In genomic region chr11:44894217-44894617, GRCh38 we compare ENCODE assay signal across 8 cellular contexts. TPM values are rescaled to one million over a fixed set of nuclear protein-coding genes. Genes with fewer than 3 reads are reported as not detected.
A peak's percentile ranks its signal among the peaks of the same experiment; 100 is the strongest.
DNase-seq lines count a peak whose midpoint lies in the region; ATAC-seq and TF ChIP-seq lines count a peak whose summit lies in the region.

No MANE protein-coding gene starts in this region.

- no peaks in the 10 kb centered on the region for H3K9me2 ChIP-seq in OCI-LY7 (ENCODE audit: insufficient read depth, low read length)

- H3K27ac ChIP-seq in OCI-LY7 (ENCODE audit: low read depth, low read length, poor library complexity, severe bottlenecking) (no peak overlapping the region), fibroblast of lung (ENCODE audit: insufficient read depth, low read length) (no peak overlapping the region)

- ATAC-seq in HG03342 (IDR thresholded peaks at IDR 0.05; ENCODE audit: unreplicated experiment) (peak; percentile 54), omental fat pad (ENCODE audit: low FRiP score) (peak; percentile 86), GM21528 (IDR thresholded peaks at IDR 0.05; ENCODE audit: low FRiP score, unreplicated experiment) (no peak)

- H3K36me3 ChIP-seq in OCI-LY7 (ENCODE audit: insufficient read depth, low read length) (no peaks in the 10 kb centered on the region), fibroblast of lung (ENCODE audit: control insufficient read depth, insufficient read depth, low read length) (no peaks in the 10 kb centered on the region)

- H3K4me3 ChIP-seq in OCI-LY7 (ENCODE audit: low read depth, low read length, poor library complexity, severe bottlenecking): no peak overlapping the region
- H3K4me3 ChIP-seq in fibroblast of lung (replicated peaks in 1 of 4; ENCODE audit: control extremely low read depth in 1 of 4, insufficient read depth in 1 of 4, low read depth in 3 of 4, low read length in 4 of 4): no peak overlapping the region

- POLR2A ChIA-PET in OCI-LY7 (lab: Charles Lee): no interaction called here

- no peaks in the 10 kb centered on the region for H3K79me2 ChIP-seq in OCI-LY7 (ENCODE audit: insufficient read depth, low read depth, low read length)
- H3K79me2 ChIP-seq in fibroblast of lung (ENCODE audit: control insufficient read depth, insufficient read depth, low read length): no peaks in the 10 kb centered on the region

- BruUV-seq in OCI-LY7 (replicated peaks; lab: Mats Ljungman, UMichigan): no TSS peak

- H2AFZ ChIP-seq in OCI-LY7 (ENCODE audit: low read length) (no peak overlapping the region), fibroblast of lung (ENCODE audit: low read length) (no peak overlapping the region)

- no peak overlapping the region for H3K9ac ChIP-seq in fibroblast of lung (ENCODE audit: insufficient read depth, low read length)

- peak; percentile 82 for TF ChIP-seq CTCF in OCI-LY7 (conservative IDR thresholded peaks at IDR 0.05; ENCODE audit: low read length)
- peak; percentile 85 to 92 for TF ChIP-seq CTCF in fibroblast of lung (conservative IDR thresholded peaks at IDR 0.05 in 1 of 2, IDR thresholded peaks at IDR 0.05 in 1 of 2; ENCODE audit: low read depth in 1 of 2, low read length in 2 of 2)
- TF ChIP-seq CTCF in omental fat pad (IDR thresholded peaks at IDR 0.05): peak in 1 of 3 donors; percentile 88

- no peaks in the 10 kb centered on the region for H3K4me1 ChIP-seq in OCI-LY7 (ENCODE audit: insufficient read depth, low read length, poor library complexity, severe bottlenecking)
- no peaks in the 10 kb centered on the region for H3K4me1 ChIP-seq in fibroblast of lung (ENCODE audit: control insufficient read depth, extremely low read depth, insufficient read depth, low read length)

- peak; percentile 12 for DNase-seq in DMS53 treated with DMSO at 0.1 percent for 48 hours (lab: John Stamatoyannopoulos, UW; ENCODE audit: unreplicated experiment)
- peak; percentile 57 for DNase-seq in OCI-LY7 (ENCODE audit: low spot score)
- peak; percentile 75 to 76 for DNase-seq in activated T-cell treated with anti-CD3 and anti-CD28 coated beads, Interleukin-2, amount 50 U/mL, for 48 hours
- peak; percentile 50 to 51 for DNase-seq in fibroblast of lung (ENCODE audit: low read depth in 2 of 2)
- peak; percentile 49 for DNase-seq in omental fat pad (ENCODE audit: low spot score)
- peak; percentile 75 for DNase-seq in superior temporal gyrus (ENCODE audit: extremely low spot score)

- H3K4me2 ChIP-seq in OCI-LY7 (ENCODE audit: low read length) (no peak overlapping the region), fibroblast of lung (ENCODE audit: extremely low read depth, insufficient read depth, low read length) (no peak overlapping the region)

- intact Hi-C loops in OCI-LY7 (cut with micrococcal nuclease; ENCODE audit: unreplicated experiment): loop anchor here (5.0 kb wide), 2 partner anchors 162 to 272 kb away; no protein-coding TSS in a partner anchor

- H3K9me3 ChIP-seq in OCI-LY7 (ENCODE audit: low read length) (no peaks in the 10 kb centered on the region), fibroblast of lung (ENCODE audit: control insufficient read depth, insufficient read depth, low read depth, low read length) (no peaks in the 10 kb centered on the region)

- H3K27me3 ChIP-seq in fibroblast of lung (ENCODE audit: control insufficient read depth, insufficient read depth, low read length): peaks cover 14% of the 10 kb centered on the region

- no peaks in the 10 kb centered on the region for H4K20me1 ChIP-seq in OCI-LY7 (ENCODE audit: insufficient read depth, low read length)
- no peaks in the 10 kb centered on the region for H4K20me1 ChIP-seq in fibroblast of lung (ENCODE audit: control insufficient read depth, extremely low read depth, insufficient read depth, low read length)

- CTCF ChIA-PET in OCI-LY7 (lab: Charles Lee; ENCODE audit: unreplicated experiment): interaction anchor here (1.2 kb wide), 1 partner anchor 22 kb away, joined by 4 read pairs; no protein-coding TSS in a partner anchor

RNA-seq across cellular contexts. Expression of gene TP53I11, which starts 56.5 kb away (rescaled TPM):
- total RNA-seq in OCI-LY7 (2014; rRNA removed; shearing (Covaris generic)): 0.05 and 0.25 TPM in 2 replicates
- 0.51 TPM in 1 of 2 replicates, not detected in the other for total RNA-seq in OCI-LY7 (2022)
- total RNA-seq in fibroblast of lung: 19.5 and 54.0 TPM in 2 replicates
- 14.8 and 53.2 TPM in 2 replicates for polyA plus RNA-seq in fibroblast of lung
- polyA plus RNA-seq in fibroblast of lung (2012): 100 and 451 TPM in 2 replicates
- 183 and 753 TPM in 2 replicates for polyA minus RNA-seq in fibroblast of lung (ENCODE audit: low replicate concordance)
- 100 to 1,000 TPM in 2 of 4 donors, 10 to 100 TPM in 2; 64.4 to 175 (median 99.1) TPM for total RNA-seq in omental fat pad

Comparison
In these comparisons a context has a peak if more than half of its experiments do, and no peak if none do; other contexts are left out.
1. DNase-seq: peak in every context shown above with its lines; median percentile 76 in activated T-cell treated with anti-CD3 and anti-CD28 coated beads, Interleukin-2, amount 50 U/mL, for 48 hours; 75 in superior temporal gyrus; 57 in OCI-LY7; 50 in fibroblast of lung; 49 in omental fat pad; 12 in DMS53 treated with DMSO at 0.1 percent for 48 hours.
2. RNA of gene TP53I11, which starts 56.5 kb away (total RNA-seq): 64.4 to 175 TPM in omental fat pad and 19.5 to 54.0 TPM in fibroblast of lung; 0.05 to 0.51 TPM in OCI-LY7; every median in the first group is over 10 times any median in the second.